In the genomic region with DNA sequence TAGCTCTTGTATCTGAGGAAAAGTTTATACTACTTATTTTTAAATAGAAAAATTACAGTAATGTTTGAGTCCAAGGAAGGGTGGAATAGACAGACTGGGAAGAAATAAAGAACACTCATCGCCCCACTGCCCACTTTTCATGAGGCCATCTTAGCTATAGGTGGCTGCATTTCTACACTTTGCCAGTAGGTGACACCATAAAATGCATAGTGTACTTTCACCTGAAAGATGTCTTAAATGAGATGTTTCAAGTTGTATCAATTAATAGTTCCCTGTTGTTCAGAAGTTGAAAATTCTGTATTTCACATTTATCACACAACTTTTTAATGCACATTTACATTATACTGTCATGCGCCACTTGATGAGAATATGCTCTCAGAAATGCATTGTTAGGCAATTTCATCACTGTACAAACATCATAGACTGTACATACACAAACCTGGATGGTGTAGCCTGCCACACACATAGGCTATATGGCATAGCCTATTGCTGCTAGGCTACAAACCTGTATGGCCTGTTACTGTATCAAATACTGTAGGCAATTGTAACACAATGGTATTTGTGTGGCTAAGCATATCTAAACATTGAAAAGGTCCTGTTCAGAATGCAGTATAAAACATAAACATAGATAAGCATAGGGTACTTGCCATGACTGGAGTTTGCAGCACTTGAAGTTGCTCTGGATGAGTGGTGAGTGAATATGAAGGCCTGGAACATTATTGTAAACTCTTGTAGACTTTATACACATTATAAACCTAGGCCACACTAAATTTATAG, we compare ENCODE assay signal across 8 cellular contexts. TPM values are rescaled to one million over a fixed set of nuclear protein-coding genes. Genes with fewer than 3 reads are reported as not detected.
DNase-seq lines count a peak whose midpoint lies in the region; TF ChIP-seq lines count a peak whose summit lies in the region.

No MANE protein-coding gene starts in this region.

- H3K27me3 ChIP-seq in testis, result no peaks in the 10 kb centered on the region

- H3K36me3 ChIP-seq in testis (ENCODE audit: low read depth, missing control alignments), result no peaks in the 10 kb centered on the region

- DNase-seq in NCI-H82 (lab: John Stamatoyannopoulos, UW), result peak; percentile 54
- no peak for DNase-seq in NCI-H82 treated with DMSO at 0.1 percent for 48 hours (lab: John Stamatoyannopoulos, UW; ENCODE audit: unreplicated experiment)
- DNase-seq in HT1080 (ENCODE audit: low read depth), result peak; percentile 15
- DNase-seq in iPS-NIHi7 (ENCODE audit: extremely low spot score), result peak; percentile 31
- peak; percentile 48 for DNase-seq in testis
- no peak for DNase-seq in NCI-H2196 (lab: John Stamatoyannopoulos, UW; ENCODE audit: unreplicated experiment)
- DNase-seq in putamen (ENCODE audit: low spot score), result no peak

- H3K27ac ChIP-seq in VCaP, result no peak overlapping the region
- H3K27ac ChIP-seq in testis, result no peak overlapping the region

- H3K4me1 ChIP-seq in testis, result no peaks in the 10 kb centered on the region

- peak; percentile 85 for TF ChIP-seq CTCF in VCaP (conservative IDR thresholded peaks at IDR 0.05)
- peak; percentile 44 to 82 (median 74) for TF ChIP-seq CTCF in testis (IDR thresholded peaks at IDR 0.05)

- H3K9me3 ChIP-seq in testis, result no peaks in the 10 kb centered on the region

- WGBS in testis, 2 donors, result 81 to 88% methylated on average over 2 of the region's 2 CpGs

- intact Hi-C loops in testis (cut with DNase I; ENCODE audit: low total_unique reads), result no loop called here

- no peak overlapping the region for H3K4me3 ChIP-seq in testis

- TF ChIP-seq POLR2A in testis (IDR thresholded peaks at IDR 0.05), result no peak

RNA-seq across cellular contexts. Expression of gene PMCH, which starts 27.5 kb away (rescaled TPM):
- total RNA-seq in HT1080 (2014; rRNA removed; shearing (Covaris generic)), result not detected in 2 replicates
- polyA plus RNA-seq in HT1080 (2015; cell fraction: cytosol; rRNA removed), result not detected in 2 replicates
- polyA plus RNA-seq in HT1080 (2015; cell fraction: nucleus; rRNA removed), result not detected in 2 replicates
- total RNA-seq in testis, result not detected
- polyA plus RNA-seq in testis (ENCODE audit: insufficient read depth, low read depth, low replicate concordance), result not detected

RNA-seq across cellular contexts. Expression of gene PARPBP, which starts 50.1 kb away (rescaled TPM):
- 29.7 and 30.9 TPM in 2 replicates for total RNA-seq in HT1080 (2014; rRNA removed; shearing (Covaris generic))
- polyA plus RNA-seq in HT1080 (2015; cell fraction: cytosol; rRNA removed), result 23.3 and 24.0 TPM in 2 replicates
- 32.9 and 34.9 TPM in 2 replicates for polyA plus RNA-seq in HT1080 (2015; cell fraction: nucleus; rRNA removed)
- total RNA-seq in testis, result 10 to 100 TPM in 1 of 2 donors, 1 to 10 TPM in 1; 9.9 to 15.1 TPM
- polyA plus RNA-seq in testis (ENCODE audit: insufficient read depth, low read depth, low replicate concordance), result 7.0 TPM

RNA-seq across cellular contexts. Expression of gene NUP37, which starts 50.2 kb away (rescaled TPM):
- total RNA-seq in HT1080 (2014; rRNA removed; shearing (Covaris generic)), result 80.9 and 92.3 TPM in 2 replicates
- polyA plus RNA-seq in HT1080 (2015; cell fraction: cytosol; rRNA removed), result 96.9 and 97.0 TPM in 2 replicates
- polyA plus RNA-seq in HT1080 (2015; cell fraction: nucleus; rRNA removed), result 122 and 126 TPM in 2 replicates
- total RNA-seq in testis, result 10 to 100 TPM; 20.1 to 25.2 TPM
- 38.1 TPM for polyA plus RNA-seq in testis (ENCODE audit: insufficient read depth, low read depth, low replicate concordance)

Comparison
In these comparisons a context has a peak if more than half of its experiments do, and no peak if none do; other contexts are left out.
1. DNase-seq: peak in NCI-H82 (single experiment), HT1080 (single experiment), iPS-NIHi7 (single experiment) and testis (single experiment); none in NCI-H82 treated with DMSO at 0.1 percent for 48 hours (single experiment), NCI-H2196 (single experiment) and putamen (single experiment).